ENCODE assay signal across 8 cellular contexts in genomic region chrX:40146471-40147398, GRCh38. TPM values are rescaled to one million over a fixed set of nuclear protein-coding genes. Genes with fewer than 3 reads are reported as not detected.
DNase-seq lines count a peak whose midpoint lies in the region; ATAC-seq and TF ChIP-seq lines count a peak whose summit lies in the region.

No MANE protein-coding gene starts in this region.

- peak overlapping the region; percentile 8 for H3K4me3 Mint-ChIP-seq in activated CD4-positive, alpha-beta T cell treated with anti-CD3 and anti-CD28 coated beads for 36 hours
- H3K4me3 Mint-ChIP-seq in naive B cell, result peak overlapping the region; percentile 51 to 83 (median 72)

- peak; percentile 84 for ATAC-seq in activated CD4-positive, alpha-beta T cell treated with anti-CD3 and anti-CD28 coated beads for 36 hours
- ATAC-seq in naive B cell (ENCODE audit: low read depth in 2 of 2) (peak; percentile 68 to 71), GM19467 (IDR thresholded peaks at IDR 0.05; ENCODE audit: unreplicated experiment) (no peak)

- DNase-seq in activated CD4-positive, alpha-beta T cell treated with anti-CD3 and anti-CD28 coated beads for 36 hours, result peak; percentile 57
- DNase-seq in activated CD4-positive, alpha-beta T cell treated with anti-CD3 and anti-CD28 coated beads, Interleukin-2, amount 50 U/mL, for 48 hours, result no peak
- DNase-seq in SK-N-DZ (ENCODE audit: low spot score) (peak; percentile 15), erythroblast (lab: John Stamatoyannopoulos, UW) (peak; percentile 31 to 33), naive B cell (peak; percentile 58), DMS153 (lab: John Stamatoyannopoulos, UW) (no peak)
- DNase-seq in NK-92 treated with Interleukin-12 subunit alpha and Interleukin-12 subunit beta, amount 100 ng/mL, for 24 hours (lab: John Stamatoyannopoulos, UW), result no peak

- no peaks in the 10 kb centered on the region for H3K9me3 Mint-ChIP-seq in activated CD4-positive, alpha-beta T cell treated with anti-CD3 and anti-CD28 coated beads for 36 hours (ENCODE audit: low read depth)
- H3K9me3 Mint-ChIP-seq in naive B cell, result peaks cover 0 to 1% (median 0%) of the 10 kb centered on the region in 7 donors

- peaks cover 4% of the 10 kb centered on the region for H3K4me1 Mint-ChIP-seq in activated CD4-positive, alpha-beta T cell treated with anti-CD3 and anti-CD28 coated beads for 36 hours
- peaks cover 36 to 50% (median 41%) of the 10 kb centered on the region in 3 donors for H3K4me1 Mint-ChIP-seq in naive B cell

- H3K36me3 Mint-ChIP-seq in activated CD4-positive, alpha-beta T cell treated with anti-CD3 and anti-CD28 coated beads for 36 hours (ENCODE audit: low read depth), result peaks cover 5% of the 10 kb centered on the region
- no peaks in the 10 kb centered on the region for H3K36me3 Mint-ChIP-seq in naive B cell

- no peaks in the 10 kb centered on the region for H3K27me3 Mint-ChIP-seq in activated CD4-positive, alpha-beta T cell treated with anti-CD3 and anti-CD28 coated beads for 36 hours
- peaks cover 0 to 32% (median 0%) of the 10 kb centered on the region in 3 donors for H3K27me3 Mint-ChIP-seq in naive B cell

- TF ChIP-seq POLR2A in erythroblast (IDR thresholded peaks at IDR 0.05; ENCODE audit: low read length), result no peak

- POLR2A ChIA-PET in activated CD4-positive, alpha-beta T cell treated with anti-CD3 and anti-CD28 coated beads for 36 hours (lab: Charles Lee), result no interaction called here

- no peak overlapping the region for H3K27ac Mint-ChIP-seq in activated CD4-positive, alpha-beta T cell treated with anti-CD3 and anti-CD28 coated beads for 36 hours
- H3K27ac Mint-ChIP-seq in naive B cell, result peak overlapping the region in 4 of 6 donors; percentile 12 to 84 (median 65)

- CTCF ChIA-PET in activated CD4-positive, alpha-beta T cell treated with anti-CD3 and anti-CD28 coated beads for 36 hours (lab: Charles Lee), result interaction anchor here (0.6 kb wide), 1 partner anchor 33 kb away, joined by 3 read pairs; no protein-coding TSS in a partner anchor

- intact Hi-C loops in activated CD4-positive, alpha-beta T cell treated with anti-CD3 and anti-CD28 coated beads for 36 hours (cut with DNase I, micrococcal nuclease), result no loop called here

RNA-seq across cellular contexts. Expression of gene BCOR, which starts 49.0 kb away (rescaled TPM):
- total RNA-seq in activated CD4-positive, alpha-beta T cell treated with anti-CD3 and anti-CD28 coated beads for 36 hours, result 10 to 100 TPM; 34.7 to 51.1 TPM
- polyA plus RNA-seq in SK-N-DZ (2014; cell fraction: cytosol; rRNA removed), result 54.9 and 65.2 TPM in 2 replicates
- polyA plus RNA-seq in SK-N-DZ (2014; cell fraction: nucleus; rRNA removed), result 40.2 and 73.5 TPM in 2 replicates
- polyA plus RNA-seq in naive B cell (ENCODE audit: low read depth in 6 of 6), result 10 to 100 TPM in 2 of 6 donors, 1 to 10 TPM in 4; 3.4 to 15.5 (median 7.8) TPM

Comparison
In these comparisons a context has a peak if more than half of its experiments do, and no peak if none do; other contexts are left out.
1. DNase-seq: peak in activated CD4-positive, alpha-beta T cell treated with anti-CD3 and anti-CD28 coated beads for 36 hours (single experiment), SK-N-DZ (single experiment), erythroblast (2 of 2) and naive B cell (single experiment); none in activated CD4-positive, alpha-beta T cell treated with anti-CD3 and anti-CD28 coated beads, Interleukin-2, amount 50 U/mL, for 48 hours (0 of 2), NK-92 treated with Interleukin-12 subunit alpha and Interleukin-12 subunit beta, amount 100 ng/mL, for 24 hours (single experiment) and DMS153 (single experiment).